ENCODE assay signal across 12 cellular contexts in genomic region chr7:6161463-6162330, GRCh38. TPM values are rescaled to one million over a fixed set of nuclear protein-coding genes. Genes with fewer than 3 reads are reported as not detected.
DNase-seq lines count a peak whose midpoint lies in the region; ATAC-seq and TF ChIP-seq lines count a peak whose summit lies in the region.
"Had no signal": no experiment of that assay in that cellular context is flagged by ENCODE, and none has a peak within 500 bp of the region (broad histone marks: within the 10 kb centered on the region; RNA-seq: fewer than 3 reads in every experiment).

No MANE protein-coding gene starts in this region.

- no peaks in the 10 kb centered on the region for H3K36me3 Mint-ChIP-seq in activated naive CD4-positive, alpha-beta T cell treated with anti-CD3 and anti-CD28 coated beads, Interleukin-2, amount 50 U/mL, for 72 hours

- no peaks in the 10 kb centered on the region for H3K27me3 ChIP-seq in BLaER1 treated with 17β-estradiol and CSF1 and Interleukin-3, amounts not matched to agents 10 nM and 100 nM
- no peaks in the 10 kb centered on the region for H3K27me3 ChIP-seq in esophagus squamous epithelium

- peaks cover 4 to 75% (median 47%) of the 10 kb centered on the region in 11 experiments; a peak in 17 of 22 replicates for H4K20me1 ChIP-seq in BLaER1 treated with 17β-estradiol and CSF1 and Interleukin-3, amounts not matched to agents 10 nM and 100 nM

- H3K9me3 ChIP-seq in BLaER1 treated with 17β-estradiol and CSF1 and Interleukin-3, amounts not matched to agents 10 nM and 100 nM (replicated peaks in 1 of 11): no peaks in the 10 kb centered on the region
- no peaks in the 10 kb centered on the region for H3K9me3 ChIP-seq in esophagus squamous epithelium

- peak; percentile 60 for ATAC-seq in GM18861 (IDR thresholded peaks at IDR 0.05; ENCODE audit: unreplicated experiment)
- peak; percentile 59 for ATAC-seq in HG03066 (IDR thresholded peaks at IDR 0.05; ENCODE audit: low read depth, unreplicated experiment)
- no peak for ATAC-seq in activated naive CD4-positive, alpha-beta T cell treated with anti-CD3 and anti-CD28 coated beads, Interleukin-2, amount 50 U/mL, for 72 hours

- no peaks in the 10 kb centered on the region for H3K9me3 Mint-ChIP-seq in activated naive CD4-positive, alpha-beta T cell treated with anti-CD3 and anti-CD28 coated beads, Interleukin-2, amount 50 U/mL, for 72 hours

- peaks cover 33 to 93% (median 82%) of the 10 kb centered on the region in 10 experiments for H3K4me1 ChIP-seq in BLaER1 treated with 17β-estradiol and CSF1 and Interleukin-3, amounts not matched to agents 10 nM and 100 nM
- peaks cover 0 to 28% (median 9%) of the 10 kb centered on the region in 3 donors for H3K4me1 ChIP-seq in esophagus squamous epithelium

- intact Hi-C loops in esophagus squamous epithelium (cut with DNase I): no loop called here

- H3K27ac ChIP-seq in BLaER1 treated with 17β-estradiol and CSF1 and Interleukin-3, amounts not matched to agents 10 nM and 100 nM: peak overlapping the region in 6 of 11 experiments; percentile 1 to 36 (median 17); a peak in 7 of 22 replicates
- peak overlapping the region in 3 of 4 donors; percentile 9 to 64 (median 36) for H3K27ac ChIP-seq in esophagus squamous epithelium

- peaks cover 45 to 71% (median 64%) of the 10 kb centered on the region in 11 experiments for H3K36me3 ChIP-seq in BLaER1 treated with 17β-estradiol and CSF1 and Interleukin-3, amounts not matched to agents 10 nM and 100 nM
- peaks cover 12 to 84% (median 20%) of the 10 kb centered on the region in 3 donors for H3K36me3 ChIP-seq in esophagus squamous epithelium

- H3K27ac Mint-ChIP-seq in activated naive CD4-positive, alpha-beta T cell treated with anti-CD3 and anti-CD28 coated beads, Interleukin-2, amount 50 U/mL, for 72 hours: no peak overlapping the region

- H3K9ac ChIP-seq in BLaER1 treated with 17β-estradiol and CSF1 and Interleukin-3, amounts not matched to agents 10 nM and 100 nM: peak overlapping the region in 9 of 11 experiments; percentile 3 to 75 (median 36); a peak in 12 of 22 replicates

- H3K4me3 ChIP-seq in BLaER1 treated with 17β-estradiol and CSF1 and Interleukin-3, amounts not matched to agents 10 nM and 100 nM: no peak overlapping the region
- no peak overlapping the region for H3K4me3 ChIP-seq in esophagus squamous epithelium
- H3K4me3 ChIP-seq: SK-N-MC had no signal

- DNase-seq in esophagus squamous epithelium (lab: John Stamatoyannopoulos, UW) (no peak), dedifferentiated amniotic fluid mesenchymal stem cell (ENCODE audit: extremely low spot score) (no peak), DMS153 (lab: John Stamatoyannopoulos, UW) (no peak)
- DNase-seq in activated CD8-positive, alpha-beta memory T cell treated with anti-CD3 and anti-CD28 coated beads, Interleukin-2, amount 50 U/mL, for 4 hours: no peak
- no peak for DNase-seq in activated naive CD4-positive, alpha-beta T cell treated with anti-CD3 and anti-CD28 coated beads, Interleukin-2, amount 50 U/mL, for 72 hours (ENCODE audit: low spot score in 2 of 2)
- DNase-seq: activated CD4-positive, alpha-beta T cell treated with anti-CD3 and anti-CD28 coated beads for 48 hours; activated naive CD4-positive, alpha-beta T cell; NCI-H146 had no signal

- 71 to 74% methylated on average over 12 to 15 of the region's 15 CpGs for WGBS in esophagus squamous epithelium, 2 donors

- H3K4me2 ChIP-seq in BLaER1 treated with 17β-estradiol and CSF1 and Interleukin-3, amounts not matched to agents 10 nM and 100 nM: peak overlapping the region; percentile 4 to 98 (median 91); a peak in 21 of 22 replicates

- TF ChIP-seq CTCF in esophagus squamous epithelium (IDR thresholded peaks at IDR 0.05): no peak

- no peak for TF ChIP-seq POLR2A in esophagus squamous epithelium (IDR thresholded peaks at IDR 0.05)

RNA-seq across cellular contexts. Expression of gene USP42, which starts 56.9 kb away (rescaled TPM):
- total RNA-seq in esophagus squamous epithelium: 1 to 10 TPM; 5.2 to 6.1 (median 5.6) TPM
- 10 to 100 TPM in 1 of 2 donors, 1 to 10 TPM in 1; 9.3 to 11.6 TPM for total RNA-seq in activated naive CD4-positive, alpha-beta T cell treated with anti-CD3 and anti-CD28 coated beads, Interleukin-2, amount 50 U/mL, for 72 hours

Comparison
In these comparisons a context has a peak if more than half of its experiments do, and no peak if none do; other contexts are left out.
1. ATAC-seq: peak in GM18861 (single experiment) and HG03066 (single experiment); none in activated naive CD4-positive, alpha-beta T cell treated with anti-CD3 and anti-CD28 coated beads, Interleukin-2, amount 50 U/mL, for 72 hours (0 of 2).